In the genomic region with DNA sequence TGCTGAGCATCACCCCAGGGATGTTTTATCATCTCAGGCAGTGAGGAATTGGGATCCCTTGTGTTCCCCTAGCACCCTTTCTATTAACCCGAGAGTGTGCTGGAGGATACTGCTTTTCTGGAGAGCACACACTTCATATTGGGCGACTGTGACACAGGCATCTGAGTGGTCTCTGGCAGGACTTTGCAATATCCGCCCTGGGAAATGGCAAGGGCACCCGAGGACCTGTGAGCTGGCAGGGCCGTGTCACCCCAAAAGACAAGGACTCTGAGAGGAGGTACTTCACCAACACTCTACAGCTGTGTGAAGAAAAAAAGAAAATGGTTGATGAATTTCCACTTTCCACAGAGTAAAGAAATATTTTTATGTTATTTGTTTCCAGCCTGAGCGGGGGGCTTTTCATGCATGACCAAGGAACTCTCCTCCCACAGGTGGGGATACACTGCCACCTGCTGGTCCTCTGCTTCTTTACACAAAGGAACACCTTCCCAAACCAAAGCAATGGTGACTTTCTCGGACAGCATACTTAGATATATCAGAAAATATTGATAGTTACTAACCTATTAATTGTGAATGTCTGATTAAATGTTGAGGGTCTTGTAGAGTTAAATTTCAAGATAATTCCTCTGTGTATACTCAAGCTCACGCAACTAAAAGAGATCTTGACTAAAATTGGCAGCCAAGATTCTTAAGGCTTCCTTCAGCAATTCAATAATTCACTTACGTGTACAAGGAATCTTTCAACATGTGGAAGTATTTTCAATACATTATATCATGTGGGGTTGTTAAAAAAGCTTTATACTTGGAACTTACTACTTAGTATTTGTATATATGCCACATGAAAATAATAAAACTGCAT, we compare ENCODE assay signal across 1 cellular context.
TF ChIP-seq lines count a peak whose summit lies in the region.

No MANE protein-coding gene starts in this region.

TF ChIP-seq in GM23338, 12 proteins besides CTCF, POLR2A, EP300 and RAD21 (continued from another document):
- TF ChIP-seq, protein P1, sequence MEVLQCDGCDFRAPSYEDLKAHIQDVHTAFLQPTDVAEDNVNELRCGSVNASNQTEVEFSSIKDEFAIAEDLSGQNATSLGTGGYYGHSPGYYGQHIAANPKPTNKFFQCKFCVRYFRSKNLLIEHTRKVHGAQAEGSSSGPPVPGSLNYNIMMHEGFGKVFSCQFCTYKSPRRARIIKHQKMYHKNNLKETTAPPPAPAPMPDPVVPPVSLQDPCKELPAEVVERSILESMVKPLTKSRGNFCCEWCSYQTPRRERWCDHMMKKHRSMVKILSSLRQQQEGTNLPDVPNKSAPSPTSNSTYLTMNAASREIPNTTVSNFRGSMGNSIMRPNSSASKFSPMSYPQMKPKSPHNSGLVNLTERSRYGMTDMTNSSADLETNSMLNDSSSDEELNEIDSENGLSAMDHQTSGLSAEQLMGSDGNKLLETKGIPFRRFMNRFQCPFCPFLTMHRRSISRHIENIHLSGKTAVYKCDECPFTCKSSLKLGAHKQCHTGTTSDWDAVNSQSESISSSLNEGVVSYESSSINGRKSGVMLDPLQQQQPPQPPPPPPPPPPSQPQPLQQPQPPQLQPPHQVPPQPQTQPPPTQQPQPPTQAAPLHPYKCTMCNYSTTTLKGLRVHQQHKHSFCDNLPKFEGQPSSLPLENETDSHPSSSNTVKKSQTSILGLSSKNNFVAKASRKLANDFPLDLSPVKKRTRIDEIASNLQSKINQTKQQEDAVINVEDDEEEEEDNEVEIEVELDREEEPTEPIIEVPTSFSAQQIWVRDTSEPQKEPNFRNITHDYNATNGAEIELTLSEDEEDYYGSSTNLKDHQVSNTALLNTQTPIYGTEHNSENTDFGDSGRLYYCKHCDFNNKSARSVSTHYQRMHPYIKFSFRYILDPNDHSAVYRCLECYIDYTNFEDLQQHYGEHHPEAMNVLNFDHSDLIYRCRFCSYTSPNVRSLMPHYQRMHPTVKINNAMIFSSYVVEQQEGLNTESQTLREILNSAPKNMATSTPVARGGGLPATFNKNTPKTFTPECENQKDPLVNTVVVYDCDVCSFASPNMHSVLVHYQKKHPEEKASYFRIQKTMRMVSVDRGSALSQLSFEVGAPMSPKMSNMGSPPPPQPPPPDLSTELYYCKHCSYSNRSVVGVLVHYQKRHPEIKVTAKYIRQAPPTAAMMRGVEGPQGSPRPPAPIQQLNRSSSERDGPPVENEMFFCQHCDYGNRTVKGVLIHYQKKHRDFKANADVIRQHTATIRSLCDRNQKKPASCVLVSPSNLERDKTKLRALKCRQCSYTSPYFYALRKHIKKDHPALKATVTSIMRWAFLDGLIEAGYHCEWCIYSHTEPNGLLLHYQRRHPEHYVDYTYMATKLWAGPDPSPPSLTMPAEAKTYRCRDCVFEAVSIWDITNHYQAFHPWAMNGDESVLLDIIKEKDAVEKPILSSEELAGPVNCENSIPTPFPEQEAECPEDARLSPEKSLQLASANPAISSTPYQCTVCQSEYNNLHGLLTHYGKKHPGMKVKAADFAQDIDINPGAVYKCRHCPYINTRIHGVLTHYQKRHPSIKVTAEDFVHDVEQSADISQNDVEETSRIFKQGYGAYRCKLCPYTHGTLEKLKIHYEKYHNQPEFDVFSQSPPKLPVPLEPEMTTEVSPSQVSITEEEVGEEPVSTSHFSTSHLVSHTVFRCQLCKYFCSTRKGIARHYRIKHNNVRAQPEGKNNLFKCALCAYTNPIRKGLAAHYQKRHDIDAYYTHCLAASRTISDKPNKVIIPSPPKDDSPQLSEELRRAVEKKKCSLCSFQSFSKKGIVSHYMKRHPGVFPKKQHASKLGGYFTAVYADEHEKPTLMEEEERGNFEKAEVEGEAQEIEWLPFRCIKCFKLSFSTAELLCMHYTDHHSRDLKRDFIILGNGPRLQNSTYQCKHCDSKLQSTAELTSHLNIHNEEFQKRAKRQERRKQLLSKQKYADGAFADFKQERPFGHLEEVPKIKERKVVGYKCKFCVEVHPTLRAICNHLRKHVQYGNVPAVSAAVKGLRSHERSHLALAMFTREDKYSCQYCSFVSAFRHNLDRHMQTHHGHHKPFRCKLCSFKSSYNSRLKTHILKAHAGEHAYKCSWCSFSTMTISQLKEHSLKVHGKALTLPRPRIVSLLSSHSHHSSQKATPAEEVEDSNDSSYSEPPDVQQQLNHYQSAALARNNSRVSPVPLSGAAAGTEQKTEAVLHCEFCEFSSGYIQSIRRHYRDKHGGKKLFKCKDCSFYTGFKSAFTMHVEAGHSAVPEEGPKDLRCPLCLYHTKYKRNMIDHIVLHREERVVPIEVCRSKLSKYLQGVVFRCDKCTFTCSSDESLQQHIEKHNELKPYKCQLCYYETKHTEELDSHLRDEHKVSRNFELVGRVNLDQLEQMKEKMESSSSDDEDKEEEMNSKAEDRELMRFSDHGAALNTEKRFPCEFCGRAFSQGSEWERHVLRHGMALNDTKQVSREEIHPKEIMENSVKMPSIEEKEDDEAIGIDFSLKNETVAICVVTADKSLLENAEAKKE (CRISPR knock-in tag; IDR thresholded peaks at IDR 0.05): no peak
